In genomic region chr5:2141254-2142000, GRCh38 we compare ENCODE assay signal across 34 cellular contexts.
"Had no signal": no experiment of that assay in that cellular context is flagged by ENCODE, and none has a peak within 500 bp of the region (broad histone marks: within the 10 kb centered on the region; RNA-seq: fewer than 3 reads in every experiment).

No MANE protein-coding gene starts in this region.

- H3K9me3 Mint-ChIP-seq: activated naive CD4-positive, alpha-beta T cell treated with anti-CD3 and anti-CD28 coated beads for 36 hours; activated naive CD4-positive, alpha-beta T cell treated with anti-CD3 and anti-CD28 coated beads, Interleukin-2, amount 50 U/mL, for 24 hours; activated naive CD8-positive, alpha-beta T cell treated with anti-CD3 and anti-CD28 coated beads for 36 hours; activated naive CD8-positive, alpha-beta T cell treated with anti-CD3 and anti-CD28 coated beads, Interleukin-2, amount 50 U/mL, for 24 hours; effector memory CD8-positive, alpha-beta T cell had no signal

- H3K27me3 Mint-ChIP-seq: activated CD4-positive, alpha-beta T cell treated with anti-CD3 and anti-CD28 coated beads, Interleukin-2, amount 10 ng/mL, durations not matched to agents 24 days and 14 days; activated CD8-positive, alpha-beta memory T cell treated with anti-CD3 and anti-CD28 coated beads, Interleukin-2, amount 10 ng/mL, durations not matched to agents 7 days and 5 days; dendritic cell treated with granulocyte-macrophage colony-stimulating factor and Interleukin-4, amounts not matched to agents 40 ng/mL and 50 ng/mL, for 4 days had no signal

- H3K4me1 ChIP-seq: adrenal gland, body of pancreas, colonic mucosa, esophagus muscularis mucosa, foreskin keratinocyte, gastrocnemius medialis, heart left ventricle had no signal

- H3K4me1 Mint-ChIP-seq: activated CD8-positive, alpha-beta memory T cell treated with anti-CD3 and anti-CD28 coated beads, Interleukin-2, amount 10 ng/mL, durations not matched to agents 7 days and 5 days; activated naive CD4-positive, alpha-beta T cell treated with anti-CD3 and anti-CD28 coated beads, Interleukin-2, amount 50 U/mL, for 24 hours; activated naive CD8-positive, alpha-beta T cell treated with anti-CD3 and anti-CD28 coated beads for 36 hours; activated naive CD8-positive, alpha-beta T cell treated with anti-CD3 and anti-CD28 coated beads, Interleukin-2, amount 50 U/mL, for 24 hours had no signal

- H3K27ac Mint-ChIP-seq: activated CD4-positive, alpha-beta memory T cell treated with anti-CD3 and anti-CD28 coated beads for 36 hours; activated CD4-positive, alpha-beta T cell treated with anti-CD3 and anti-CD28 coated beads for 36 hours; activated CD4-positive, alpha-beta T cell treated with anti-CD3 and anti-CD28 coated beads, Interleukin-2, amount 10 ng/mL, durations not matched to agents 24 days and 14 days; activated CD8-positive, alpha-beta memory T cell treated with anti-CD3 and anti-CD28 coated beads, Interleukin-2, amount 10 ng/mL, durations not matched to agents 7 days and 5 days; activated CD8-positive, alpha-beta T cell treated with anti-CD3 and anti-CD28 coated beads, Interleukin-2, amount 10 ng/mL, durations not matched to agents 7 days and 5 days; activated naive CD4-positive, alpha-beta T cell treated with anti-CD3 and anti-CD28 coated beads for 36 hours; activated naive CD4-positive, alpha-beta T cell treated with anti-CD3 and anti-CD28 coated beads, Interleukin-2, amount 50 U/mL, for 24 hours; activated naive CD8-positive, alpha-beta T cell treated with anti-CD3 and anti-CD28 coated beads for 36 hours; activated naive CD8-positive, alpha-beta T cell treated with anti-CD3 and anti-CD28 coated beads, Interleukin-2, amount 50 U/mL, for 24 hours; activated T-helper 1 cell treated with anti-CD3 and anti-CD28 coated beads, Interleukin-12 subunit alpha, Interleukin-12 subunit beta, Interleukin-2, Interleukin-4 antibody, amounts not matched to agents 30 ng/mL and 10 ng/mL and 1 ng/mL, durations not matched to agents 14 hours and 24 hours and 36 hours; activated T-helper 2 cell treated with anti-CD3 and anti-CD28 coated beads, Interferon-gamma antibody, Interleukin-2, Interleukin-4, amounts not matched to agents 10 μg/mL and 5 μg/mL and 100 μg/mL, durations not matched to agents 14 hours and 24 hours and 36 hours; dendritic cell treated with granulocyte-macrophage colony-stimulating factor and Interleukin-4, amounts not matched to agents 40 ng/mL and 50 ng/mL, for 4 days; effector memory CD8-positive, alpha-beta T cell had no signal

- ATAC-seq: activated CD4-positive, alpha-beta T cell treated with anti-CD3 and anti-CD28 coated beads for 36 hours; activated CD8-positive, alpha-beta memory T cell treated with anti-CD3 and anti-CD28 coated beads, Interleukin-2, amount 10 ng/mL, durations not matched to agents 7 days and 5 days; activated CD8-positive, alpha-beta T cell treated with anti-CD3 and anti-CD28 coated beads, Interleukin-2, amount 10 ng/mL, durations not matched to agents 7 days and 5 days; activated naive CD8-positive, alpha-beta T cell treated with anti-CD3 and anti-CD28 coated beads, Interleukin-2, amount 50 U/mL, for 24 hours; body of pancreas; effector memory CD8-positive, alpha-beta T cell; foreskin keratinocyte; gastrocnemius medialis; heart left ventricle had no signal

- H3K36me3 Mint-ChIP-seq: activated CD4-positive, alpha-beta memory T cell treated with anti-CD3 and anti-CD28 coated beads for 36 hours; activated CD8-positive, alpha-beta memory T cell treated with anti-CD3 and anti-CD28 coated beads, Interleukin-2, amount 10 ng/mL, durations not matched to agents 7 days and 5 days; activated naive CD4-positive, alpha-beta T cell treated with anti-CD3 and anti-CD28 coated beads, Interleukin-2, amount 50 U/mL, for 24 hours; activated naive CD8-positive, alpha-beta T cell treated with anti-CD3 and anti-CD28 coated beads for 36 hours had no signal

- H3K4me3 Mint-ChIP-seq: activated CD4-positive, alpha-beta memory T cell treated with anti-CD3 and anti-CD28 coated beads for 36 hours; activated CD4-positive, alpha-beta T cell treated with anti-CD3 and anti-CD28 coated beads for 36 hours; activated CD4-positive, alpha-beta T cell treated with anti-CD3 and anti-CD28 coated beads, Interleukin-2, amount 10 ng/mL, durations not matched to agents 24 days and 14 days; activated CD8-positive, alpha-beta memory T cell treated with anti-CD3 and anti-CD28 coated beads, Interleukin-2, amount 10 ng/mL, durations not matched to agents 7 days and 5 days; activated CD8-positive, alpha-beta T cell treated with anti-CD3 and anti-CD28 coated beads, Interleukin-2, amount 10 ng/mL, durations not matched to agents 7 days and 5 days; activated naive CD4-positive, alpha-beta T cell treated with anti-CD3 and anti-CD28 coated beads for 36 hours; activated naive CD4-positive, alpha-beta T cell treated with anti-CD3 and anti-CD28 coated beads, Interleukin-2, amount 50 U/mL, for 24 hours; activated naive CD8-positive, alpha-beta T cell treated with anti-CD3 and anti-CD28 coated beads for 36 hours; activated naive CD8-positive, alpha-beta T cell treated with anti-CD3 and anti-CD28 coated beads, Interleukin-2, amount 50 U/mL, for 24 hours; activated T-helper 1 cell treated with anti-CD3 and anti-CD28 coated beads, Interleukin-12 subunit alpha, Interleukin-12 subunit beta, Interleukin-2, Interleukin-4 antibody, amounts not matched to agents 30 ng/mL and 10 ng/mL and 1 ng/mL, durations not matched to agents 14 hours and 24 hours and 36 hours; dendritic cell treated with granulocyte-macrophage colony-stimulating factor and Interleukin-4, amounts not matched to agents 40 ng/mL and 50 ng/mL, for 4 days had no signal

- H3K9me3 ChIP-seq: adrenal gland, body of pancreas, colonic mucosa, gastrocnemius medialis had no signal

- H3K27ac ChIP-seq: adrenal gland, body of pancreas, colonic mucosa, esophagus muscularis mucosa, foreskin keratinocyte, gastrocnemius medialis, heart left ventricle had no signal

- H3K36me3 ChIP-seq: adrenal gland, colonic mucosa, esophagus muscularis mucosa, gastrocnemius medialis, heart left ventricle had no signal

- H3K27me3 ChIP-seq: adrenal gland, body of pancreas, colonic mucosa, foreskin keratinocyte, gastrocnemius medialis had no signal

- H3K4me3 ChIP-seq: adrenal gland, body of pancreas, colonic mucosa, esophagus muscularis mucosa, gastrocnemius medialis, heart left ventricle had no signal

- DNase-seq: activated CD4-positive, alpha-beta memory T cell treated with anti-CD3 and anti-CD28 coated beads for 36 hours; activated CD4-positive, alpha-beta T cell treated with anti-CD3 and anti-CD28 coated beads for 36 hours; activated CD4-positive, alpha-beta T cell treated with anti-CD3 and anti-CD28 coated beads, Interleukin-2, amount 10 ng/mL, durations not matched to agents 24 days and 14 days; activated CD4-positive, CD25-positive, alpha-beta regulatory T cell; activated CD4-positive, CD25-positive, alpha-beta regulatory T cell treated with anti-CD3 and anti-CD28 coated beads, Interleukin-2, amount 50 U/mL, for 72 hours; activated CD8-positive, alpha-beta memory T cell treated with anti-CD3 and anti-CD28 coated beads, Interleukin-2, amount 10 ng/mL, durations not matched to agents 7 days and 5 days; activated CD8-positive, alpha-beta memory T cell treated with anti-CD3 and anti-CD28 coated beads, Interleukin-2, amount 50 U/mL, for 4 hours; activated CD8-positive, alpha-beta T cell treated with anti-CD3 and anti-CD28 coated beads, Interleukin-2, amount 10 ng/mL, durations not matched to agents 7 days and 5 days; activated effector memory CD4-positive, alpha-beta T cell treated with anti-CD3 and anti-CD28 coated beads, Interleukin-2, amount 50 U/mL, for 16 hours; activated naive CD4-positive, alpha-beta T cell treated with anti-CD3 and anti-CD28 coated beads for 36 hours; activated naive CD8-positive, alpha-beta T cell treated with anti-CD3 and anti-CD28 coated beads for 36 hours; activated naive CD8-positive, alpha-beta T cell treated with anti-CD3 and anti-CD28 coated beads, Interleukin-2, amount 50 U/mL, for 24 hours; activated T-cell treated with anti-CD3 and anti-CD28 coated beads, Interleukin-2, amount 50 U/mL, for 1 hour; activated T-cell treated with anti-CD3 and anti-CD28 coated beads, Interleukin-2, amount 50 U/mL, for 48 hours; amygdala; aorta; body of pancreas; central memory CD4-positive, alpha-beta T cell; cerebellar nuclear complex; colonic mucosa; effector CD4-positive, alpha-beta T cell; effector memory CD8-positive, alpha-beta T cell; erythroblast; foreskin keratinocyte; gastrocnemius medialis; glutamatergic neuron; heart left ventricle; T-helper 2 cell had no signal
